In the genomic region with DNA sequence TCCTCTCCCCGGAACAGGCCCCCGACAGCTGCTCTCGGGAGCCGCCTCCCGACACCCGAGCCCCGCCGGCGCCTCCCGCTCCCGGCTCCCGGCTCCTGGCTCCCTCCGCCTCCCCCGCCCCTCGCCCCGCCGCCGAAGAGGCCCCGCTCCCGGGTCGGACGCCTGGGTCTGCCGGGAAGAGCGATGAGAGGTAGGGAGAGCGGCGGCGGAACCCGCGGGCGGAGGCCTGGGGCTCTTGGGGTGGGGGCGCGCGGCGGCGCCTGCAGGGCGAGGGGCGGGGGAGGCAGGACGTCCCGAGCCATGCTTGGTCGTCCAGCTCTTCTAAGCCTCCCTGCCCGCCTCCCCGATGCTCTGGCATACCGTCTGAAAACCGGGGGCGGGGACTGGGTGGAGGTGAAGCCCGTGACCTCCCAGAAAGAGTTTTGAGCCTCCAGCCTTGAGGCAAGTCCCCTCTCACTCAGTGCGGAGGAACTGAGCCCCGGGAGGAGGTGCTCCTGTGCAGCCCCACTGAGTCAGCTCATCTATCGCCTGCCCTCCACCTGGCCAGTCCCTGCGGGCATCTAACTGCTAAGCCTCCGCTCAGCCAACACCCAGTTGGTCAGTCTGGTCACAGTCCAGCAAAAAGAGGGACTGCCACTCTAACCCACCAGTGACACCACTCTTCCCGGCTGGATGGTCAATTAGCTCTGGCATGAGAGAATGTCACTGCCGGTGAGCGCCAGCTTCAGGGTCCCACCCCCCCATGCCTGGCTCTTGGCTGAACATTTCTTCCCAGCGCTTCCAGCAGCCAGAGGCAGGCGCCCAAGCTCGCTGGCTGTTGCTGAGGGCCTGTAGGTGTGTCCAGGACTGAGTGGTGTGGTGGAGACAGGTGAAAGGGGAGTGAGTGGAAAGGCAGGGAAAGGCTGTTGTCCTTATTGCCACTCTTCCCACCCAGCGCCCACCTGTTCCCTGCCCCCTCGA, we compare ENCODE assay signal across 8 cellular contexts. TPM values are rescaled to one million over a fixed set of nuclear protein-coding genes. Genes with fewer than 3 reads are reported as not detected.
DNase-seq lines count a peak whose midpoint lies in the region; ATAC-seq and TF ChIP-seq lines count a peak whose summit lies in the region.

No MANE protein-coding gene starts in this region.

- H3K4me2 ChIP-seq in Loucy (ENCODE audit: low read depth, low read length, poor library complexity, severe bottlenecking) = peak overlapping the region; percentile 85

- no peaks in the 10 kb centered on the region for H3K27me3 Mint-ChIP-seq in activated CD8-positive, alpha-beta T cell treated with anti-CD3 and anti-CD28 coated beads for 36 hours

- no peaks in the 10 kb centered on the region for H3F3A ChIP-seq in Loucy (ENCODE audit: low read depth)

- DNase-seq in EL (peak; percentile 75), erythroblast (lab: John Stamatoyannopoulos, UW) (peak; percentile 27 to 29), testis (peak; percentile 58)
- DNase-seq in activated CD8-positive, alpha-beta T cell treated with anti-CD3 and anti-CD28 coated beads for 36 hours = peak; percentile 77

- WGBS in testis, 2 donors = 2 to 5% methylated on average over 3 to 47 of the region's 59 CpGs

- H3K4me3 Mint-ChIP-seq in activated CD8-positive, alpha-beta T cell treated with anti-CD3 and anti-CD28 coated beads for 36 hours = peak overlapping the region; percentile 65

- peak overlapping the region; percentile 86 for H2AFZ ChIP-seq in Loucy (ENCODE audit: low read length)

- H3K36me3 ChIP-seq in Loucy (ENCODE audit: insufficient read depth, low read length) (no peaks in the 10 kb centered on the region), muscle layer of colon (ENCODE audit: insufficient read depth, low read length) (peaks cover 11% of the 10 kb centered on the region), testis (ENCODE audit: low read depth, missing control alignments) (no peaks in the 10 kb centered on the region)

- peak overlapping the region; percentile 23 for H3K27ac Mint-ChIP-seq in activated CD8-positive, alpha-beta T cell treated with anti-CD3 and anti-CD28 coated beads for 36 hours

- POLR2A ChIA-PET in activated CD8-positive, alpha-beta T cell treated with anti-CD3 and anti-CD28 coated beads for 36 hours (lab: Charles Lee) = interaction anchor here (0.6 to 2.5 kb wide), 13 partner anchors 11 to 206 kb away, joined by 3 to 8 read pairs (median 4); partner anchors contain the start of gene VARS2

- H3K9me3 ChIP-seq in Loucy (ENCODE audit: insufficient read depth, low read depth, low read length) (no peaks in the 10 kb centered on the region), muscle layer of colon (ENCODE audit: low read length) (no peaks in the 10 kb centered on the region), testis (no peaks in the 10 kb centered on the region)

- intact Hi-C loops in activated CD8-positive, alpha-beta T cell treated with anti-CD3 and anti-CD28 coated beads for 36 hours (cut with micrococcal nuclease) = no loop called here
- intact Hi-C loops in testis (cut with DNase I; ENCODE audit: low total_unique reads) = loop anchor here (5.0 kb wide), 1 partner anchor 58 kb away; no protein-coding TSS in a partner anchor

- TF ChIP-seq POLR2A in erythroblast (IDR thresholded peaks at IDR 0.05; ENCODE audit: low read length) (no peak), testis (IDR thresholded peaks at IDR 0.05) (no peak)

- no peaks in the 10 kb centered on the region for H4K20me1 ChIP-seq in Loucy (ENCODE audit: insufficient read depth, low read length, poor library complexity, severe bottlenecking)

- ATAC-seq in activated CD8-positive, alpha-beta T cell treated with anti-CD3 and anti-CD28 coated beads for 36 hours = peak; percentile 71
- ATAC-seq in GM19455 (IDR thresholded peaks at IDR 0.05; ENCODE audit: unreplicated experiment) (no peak), HG02763 (IDR thresholded peaks at IDR 0.05; ENCODE audit: unreplicated experiment) (no peak)

- H3K27me3 ChIP-seq in Loucy (ENCODE audit: insufficient read depth, low read length, poor library complexity, severe bottlenecking) (peaks cover 14% of the 10 kb centered on the region), muscle layer of colon (ENCODE audit: control insufficient read depth in 1 of 2, insufficient read depth in 2 of 2, low read length in 2 of 2) (no peaks in the 10 kb centered on the region), testis (no peaks in the 10 kb centered on the region)

- TF ChIP-seq CTCF in Loucy (conservative IDR thresholded peaks at IDR 0.05; ENCODE audit: low read length) = no peak
- TF ChIP-seq CTCF in activated CD8-positive, alpha-beta T cell treated with anti-CD3 and anti-CD28 coated beads for 36 hours (IDR thresholded peaks at IDR 0.05) = no peak
- no peak for TF ChIP-seq CTCF in testis (IDR thresholded peaks at IDR 0.05)

- H3K9ac ChIP-seq in Loucy (ENCODE audit: low read depth, low read length, poor library complexity, severe bottlenecking) = peak overlapping the region; percentile 54
- H3K9ac ChIP-seq in muscle layer of colon (ENCODE audit: low read length) = peak overlapping the region; percentile 59

- H3K4me1 ChIP-seq in Loucy (ENCODE audit: insufficient read depth, low read length, poor library complexity, severe bottlenecking) (no peaks in the 10 kb centered on the region), muscle layer of colon (ENCODE audit: insufficient read depth, low read length) (peaks cover 36% of the 10 kb centered on the region), testis (peaks cover 45% of the 10 kb centered on the region)

- H3K4me3 ChIP-seq in Loucy (ENCODE audit: low read length, poor library complexity, severe bottlenecking) (peak overlapping the region; percentile 68), muscle layer of colon (ENCODE audit: low read depth in 1 of 2, low read length in 2 of 2) (peak overlapping the region; percentile 62 to 73), testis (peak overlapping the region; percentile 73 to 78)

- no peaks in the 10 kb centered on the region for H3K9me3 Mint-ChIP-seq in activated CD8-positive, alpha-beta T cell treated with anti-CD3 and anti-CD28 coated beads for 36 hours

- peak overlapping the region; percentile 69 for H3K27ac ChIP-seq in muscle layer of colon (ENCODE audit: low read depth, low read length)
- H3K27ac ChIP-seq in testis = peak overlapping the region; percentile 73 to 93

- H3K4me1 Mint-ChIP-seq in activated CD8-positive, alpha-beta T cell treated with anti-CD3 and anti-CD28 coated beads for 36 hours (ENCODE audit: low read depth) = peaks cover 27% of the 10 kb centered on the region

- H3K36me3 Mint-ChIP-seq in activated CD8-positive, alpha-beta T cell treated with anti-CD3 and anti-CD28 coated beads for 36 hours (ENCODE audit: low read depth) = no peaks in the 10 kb centered on the region

- no peaks in the 10 kb centered on the region for H3K9me2 ChIP-seq in Loucy (replicated peaks; ENCODE audit: low read depth, low read length)

- no peaks in the 10 kb centered on the region for H3K79me2 ChIP-seq in Loucy (ENCODE audit: insufficient read depth, low read length)

- CTCF ChIA-PET in activated CD8-positive, alpha-beta T cell treated with anti-CD3 and anti-CD28 coated beads for 36 hours (lab: Charles Lee) = interaction anchor here (0.8 to 10.4 kb wide), 8 partner anchors 9 to 195 kb away, joined by 3 to 82 read pairs (median 4); partner anchors contain the start of gene IER3

RNA-seq across cellular contexts. Expression of gene DDR1, which starts 0.5 kb away (rescaled TPM):
- total RNA-seq in activated CD8-positive, alpha-beta T cell treated with anti-CD3 and anti-CD28 coated beads for 36 hours = 10 to 100 TPM; 14.4 to 14.5 TPM
- total RNA-seq in testis = 10 to 100 TPM; 94.6 to 97.6 TPM
- polyA plus RNA-seq in testis (ENCODE audit: insufficient read depth, low read depth, low replicate concordance) = 33.8 TPM

RNA-seq across cellular contexts. Expression of gene GTF2H4, which starts 23.2 kb away (rescaled TPM):
- 10 to 100 TPM; 37.1 to 41.9 TPM for total RNA-seq in activated CD8-positive, alpha-beta T cell treated with anti-CD3 and anti-CD28 coated beads for 36 hours
- total RNA-seq in testis = 10 to 100 TPM; 23.0 to 30.6 TPM
- polyA plus RNA-seq in testis (ENCODE audit: insufficient read depth, low read depth, low replicate concordance) = 38.1 TPM

RNA-seq across cellular contexts. Expression of gene VARS2, which starts 29.2 kb away (rescaled TPM):
- 10 to 100 TPM; 83.0 to 84.0 TPM for total RNA-seq in activated CD8-positive, alpha-beta T cell treated with anti-CD3 and anti-CD28 coated beads for 36 hours
- total RNA-seq in testis = 10 to 100 TPM; 36.5 to 45.5 TPM
- 31.4 TPM for polyA plus RNA-seq in testis (ENCODE audit: insufficient read depth, low read depth, low replicate concordance)

RNA-seq across cellular contexts. Expression of gene SFTA2, which starts 47.2 kb away (rescaled TPM):
- total RNA-seq in activated CD8-positive, alpha-beta T cell treated with anti-CD3 and anti-CD28 coated beads for 36 hours = not detected
- total RNA-seq in testis = not detected
- 0.94 TPM for polyA plus RNA-seq in testis (ENCODE audit: insufficient read depth, low read depth, low replicate concordance)

RNA-seq across cellular contexts. Expression of gene MUCL3, which starts 56.0 kb away (rescaled TPM):
- not detected for total RNA-seq in activated CD8-positive, alpha-beta T cell treated with anti-CD3 and anti-CD28 coated beads for 36 hours
- total RNA-seq in testis = under 1 TPM in 1 of 2 donors, not detected in 1; 0.19 TPM
- polyA plus RNA-seq in testis (ENCODE audit: insufficient read depth, low read depth, low replicate concordance) = 0.45 TPM

Comparison
In these comparisons a context has a peak if more than half of its experiments do, and no peak if none do; other contexts are left out.
1. RNA of gene DDR1, which starts 0.5 kb away (total RNA-seq): 94.6 to 97.6 TPM in testis; 14.4 to 14.5 TPM in activated CD8-positive, alpha-beta T cell treated with anti-CD3 and anti-CD28 coated beads for 36 hours; every median in the first group is over 4 times any median in the second.
2. Peak in every context shown above with its lines, with median percentiles within 50 percentile points of each other: DNase-seq and H3K4me3 ChIP-seq.